In genomic region chr3:179464296-179465092, GRCh38 we compare ENCODE assay signal across 10 cellular contexts. TPM values are rescaled to one million over a fixed set of nuclear protein-coding genes. Genes with fewer than 3 reads are reported as not detected.
DNase-seq lines count a peak whose midpoint lies in the region; ATAC-seq, FAIRE-seq and TF ChIP-seq lines count a peak whose summit lies in the region.
"Had no signal": no experiment of that assay in that cellular context is flagged by ENCODE, and none has a peak within 500 bp of the region (broad histone marks: within the 10 kb centered on the region; RNA-seq: fewer than 3 reads in every experiment).

No MANE protein-coding gene starts in this region.

- H3K9me3 ChIP-seq in OCI-LY3 (ENCODE audit: insufficient read depth, low read length) (no peaks in the 10 kb centered on the region), HepG2 (ENCODE audit: low read length) (no peaks in the 10 kb centered on the region)
- no peaks in the 10 kb centered on the region for H3K9me3 ChIP-seq in CD8-positive, alpha-beta memory T cell (ENCODE audit: low read length)

- no peak overlapping the region for H3K27ac ChIP-seq in GM23338 (ENCODE audit: low read depth)
- no peak overlapping the region for H3K27ac ChIP-seq in OCI-LY3 (ENCODE audit: low read length)
- no peak overlapping the region for H3K27ac ChIP-seq in HepG2 (ENCODE audit: extremely low read length, insufficient read depth, low read length)
- no peak overlapping the region for H3K27ac ChIP-seq in CD8-positive, alpha-beta memory T cell (ENCODE audit: low read depth, low read length)

- in situ Hi-C loops in HepG2 (cut with HindIII; ENCODE audit: extremely low pct_ligation_motif_present, low pct_unique_long_range_greater_than_20kb): no loop called here

- H2AFZ ChIP-seq in GM23338 (peak overlapping the region; percentile 86), OCI-LY3 (ENCODE audit: low read depth, low read length) (peak overlapping the region; percentile 91), HepG2 (ENCODE audit: low read length) (no peak overlapping the region)

- no peaks in the 10 kb centered on the region for H3K36me3 Mint-ChIP-seq in GM23338 (ENCODE audit: low read depth)
- H3K36me3 Mint-ChIP-seq in CD8-positive, alpha-beta memory T cell: no peaks in the 10 kb centered on the region

- no peak for TF ChIP-seq RAD21 in HepG2 (CRISPR knock-in tag; IDR thresholded peaks at IDR 0.05)

- TF ChIP-seq CTCF in GM12865 (IDR thresholded peaks at IDR 0.05; ENCODE audit: insufficient read depth, low read depth, low read length, missing control alignments) (no peak), GM23338 (conservative IDR thresholded peaks at IDR 0.05; ENCODE audit: low read depth in 2 of 2) (no peak), OCI-LY3 (IDR thresholded peaks at IDR 0.05; ENCODE audit: low read depth, low read length) (no peak), HepG2 (CRISPR knock-in tag; IDR thresholded peaks at IDR 0.05) (no peak)

- no peaks in the 10 kb centered on the region; the same call in 2 of the 3 replicates for H3K9me3 Mint-ChIP-seq in GM23338
- H3K9me3 Mint-ChIP-seq in CD8-positive, alpha-beta memory T cell: no peaks in the 10 kb centered on the region

- H3K36me3 ChIP-seq in GM23338 (ENCODE audit: insufficient read depth): no peaks in the 10 kb centered on the region; the same call in 1 of the 2 replicates
- H3K36me3 ChIP-seq in OCI-LY3 (replicated peaks; ENCODE audit: low read depth, low read length): no peaks in the 10 kb centered on the region
- H3K36me3 ChIP-seq in HepG2 (replicated peaks in 1 of 2; ENCODE audit: control insufficient read depth in 1 of 2, insufficient read depth in 2 of 2, low read length in 2 of 2): no peaks in the 10 kb centered on the region
- no peaks in the 10 kb centered on the region for H3K36me3 ChIP-seq in CD8-positive, alpha-beta memory T cell (ENCODE audit: insufficient read depth, low read length)

- CTCF ChIA-PET in HepG2 (lab: Yijun Ruan, JAX; ENCODE audit: low intra/inter-chr PET ratio, low total read pairs): no interaction called here
- CTCF ChIA-PET in CD8-positive, alpha-beta memory T cell (lab: Charles Lee): no interaction called here

- no peak overlapping the region for H3K4me3 ChIP-seq in GM12865 (ENCODE audit: low read depth, low read length)
- no peak overlapping the region for H3K4me3 ChIP-seq in GM23338
- peak overlapping the region; percentile 34 for H3K4me3 ChIP-seq in OCI-LY3 (ENCODE audit: low read length)
- H3K4me3 ChIP-seq in HepG2 (replicated peaks in 1 of 3; ENCODE audit: insufficient read depth in 1 of 3, low read depth in 2 of 3, low read length in 3 of 3): no peak overlapping the region
- no peak overlapping the region for H3K4me3 ChIP-seq in CD8-positive, alpha-beta memory T cell (ENCODE audit: low read length)

- H3K4me2 ChIP-seq in GM23338: no peak overlapping the region
- peak overlapping the region; percentile 44 for H3K4me2 ChIP-seq in OCI-LY3 (ENCODE audit: low read length)
- H3K4me2 ChIP-seq in HepG2 (ENCODE audit: low read depth, low read length): peak overlapping the region; percentile 6; the same call in 1 of the 2 replicates

- H3K27me3 ChIP-seq in GM23338 (ENCODE audit: insufficient read depth): no peaks in the 10 kb centered on the region
- H3K27me3 ChIP-seq in OCI-LY3 (ENCODE audit: low read depth, low read length): no peaks in the 10 kb centered on the region
- H3K27me3 ChIP-seq in HepG2 (ENCODE audit: control insufficient read depth in 1 of 2, insufficient read depth in 2 of 2, low read length in 2 of 2): peaks cover 0 to 17% of the 10 kb centered on the region in 2 experiments; a peak in 1 of 5 replicates
- H3K27me3 ChIP-seq in CD8-positive, alpha-beta memory T cell (ENCODE audit: insufficient read depth, low read length, poor library complexity, severe bottlenecking): no peaks in the 10 kb centered on the region

- no peaks in the 10 kb centered on the region for H3K9me2 ChIP-seq in GM23338 (ENCODE audit: insufficient read depth)

- TF ChIP-seq POLR2A in HepG2 (IDR thresholded peaks at IDR 0.05; ENCODE audit: insufficient read depth in 1 of 2, low read depth in 2 of 2, low read length in 2 of 2): no peak

- H3K4me1 Mint-ChIP-seq in GM23338: peaks cover 11% of the 10 kb centered on the region
- peaks cover 8 to 11% (median 10%) of the 10 kb centered on the region in 3 donors for H3K4me1 Mint-ChIP-seq in CD8-positive, alpha-beta memory T cell

- H3F3A ChIP-seq in GM23338 (replicated peaks; ENCODE audit: low read depth): no peaks in the 10 kb centered on the region

- 4% methylated on average over 10 of the region's 19 CpGs for WGBS in HepG2 (ENCODE audit: low lambda C conversion rate)

- no peak overlapping the region for H3K4me3 Mint-ChIP-seq in GM23338
- H3K4me3 Mint-ChIP-seq in CD8-positive, alpha-beta memory T cell: peak overlapping the region in 3 of 7 donors; percentile 54 to 64 (median 58)

- H3K9ac ChIP-seq in OCI-LY3 (ENCODE audit: low read length) (no peak overlapping the region), HepG2 (ENCODE audit: insufficient read depth, low read depth, low read length) (no peak overlapping the region)

- peak overlapping the region; percentile 26; the same call in 1 of the 2 replicates for H3K27ac Mint-ChIP-seq in GM23338
- peak overlapping the region in 2 of 8 donors; percentile 48 to 58 for H3K27ac Mint-ChIP-seq in CD8-positive, alpha-beta memory T cell

- H3K79me2 ChIP-seq in GM23338 (replicated peaks; ENCODE audit: insufficient read depth) (no peaks in the 10 kb centered on the region), OCI-LY3 (ENCODE audit: low read length) (no peaks in the 10 kb centered on the region), HepG2 (ENCODE audit: insufficient read depth, low read length) (no peaks in the 10 kb centered on the region)

- H3K27me3 Mint-ChIP-seq in GM23338 (ENCODE audit: insufficient read depth, low read depth, poor library complexity): peaks cover 3% of the 10 kb centered on the region
- H3K27me3 Mint-ChIP-seq in CD8-positive, alpha-beta memory T cell: peaks cover 2 to 27% of the 10 kb centered on the region in 2 donors

- no TSS peak for BruUV-seq in HepG2 (replicated peaks; lab: Mats Ljungman, UMichigan)

- H3K4me1 ChIP-seq in GM23338 (ENCODE audit: insufficient read depth) (no peaks in the 10 kb centered on the region), OCI-LY3 (ENCODE audit: low read length) (peaks cover 39% of the 10 kb centered on the region), HepG2 (ENCODE audit: insufficient read depth, low read length) (no peaks in the 10 kb centered on the region)
- no peaks in the 10 kb centered on the region for H3K4me1 ChIP-seq in CD8-positive, alpha-beta memory T cell (ENCODE audit: insufficient read depth, low read length)

- no peaks in the 10 kb centered on the region for H4K20me1 ChIP-seq in GM23338 (replicated peaks; ENCODE audit: insufficient read depth)
- H4K20me1 ChIP-seq in OCI-LY3 (ENCODE audit: insufficient read depth, low read length): no peaks in the 10 kb centered on the region
- no peaks in the 10 kb centered on the region for H4K20me1 ChIP-seq in HepG2 (ENCODE audit: insufficient read depth, low read length)

- intact Hi-C loops in HepG2 (cut with micrococcal nuclease; ENCODE audit: unreplicated experiment): no loop called here

- DNase-seq in GM12865 (ENCODE audit: low read depth) (peak; percentile 25), GM23338 (ENCODE audit: low spot score) (peak; percentile 30), HepG2 (ENCODE audit: low spot score) (no peak), HCEC 1CT (no peak), NK-92 (lab: John Stamatoyannopoulos, UW; ENCODE audit: unreplicated experiment) (no peak)
- no peak for DNase-seq in stimulated activated CD4-positive, alpha-beta T cell treated with anti-CD3 and anti-CD28 coated beads, Interleukin-2, amount 100 ng/mL, for 48 hours
- no peak for DNase-seq in CD8-positive, alpha-beta memory T cell
- DNase-seq: IMR-90 had no signal

- POLR2A ChIA-PET in HepG2 (lab: Yijun Ruan, JAX): no interaction called here
- POLR2A ChIA-PET in CD8-positive, alpha-beta memory T cell (lab: Charles Lee): no interaction called here

- TF ChIP-seq EP300 in HepG2 (IDR thresholded peaks at IDR 0.05; ENCODE audit: low read depth in 2 of 2, low read length in 2 of 2): no peak
- TF ChIP-seq EP300 in HepG2 (CRISPR knock-in tag; IDR thresholded peaks at IDR 0.05; ENCODE audit: borderline replicate concordance): no peak

- FAIRE-seq in HepG2 (lab: Jason Lieb, UNC): no peak
- FAIRE-seq: TTC549 had no signal

- ATAC-seq in GM23338 (no peak; the same call in 1 of the 3 replicates), HepG2 (peak; percentile 73)

TF ChIP-seq in HepG2, 621 proteins besides CTCF, POLR2A, EP300 and RAD21 (continues in another document):
- TF ChIP-seq ISL2 (CRISPR knock-in tag; IDR thresholded peaks at IDR 0.05): no peak

RNA-seq across cellular contexts. Expression of gene GNB4, which starts 13.2 kb away (rescaled TPM):
- total RNA-seq in GM23338 (2014; rRNA removed; shearing (Covaris generic)): 28.4 and 29.6 TPM in 2 replicates
- polyA plus RNA-seq in GM23338 (2016; fragmentation: Nextera tagmentation; extraction: Ambion mirVana): 8.5 and 11.3 TPM in 2 replicates
- total RNA-seq in HepG2 (2016; rRNA removed; fragmentation: Illumina TruSeq; extraction: Trizol): 0.13 and 0.36 TPM in 2 replicates
- not detected in 2 replicates for total RNA-seq in HepG2 (2016; cell fraction: cytosol; rRNA removed; fragmentation: Illumina TruSeq; extraction: Trizol; ENCODE audit: low read depth)
- 0.18 and 0.22 TPM in 2 replicates for total RNA-seq in HepG2 (2016; cell fraction: insoluble cytoplasmic fraction; rRNA removed; fragmentation: Illumina TruSeq; extraction: Trizol)
- total RNA-seq in HepG2 (2016; cell fraction: membrane; rRNA removed; fragmentation: Illumina TruSeq; extraction: Trizol): 0.10 and 0.22 TPM in 2 replicates
- 0.09 and 0.13 TPM in 2 replicates for total RNA-seq in HepG2 (2016; cell fraction: nucleus; rRNA removed; fragmentation: Illumina TruSeq; extraction: Trizol)
- polyA plus RNA-seq in HepG2 (2011; rRNA removed): 0.01 and 0.07 TPM in 2 replicates
- 0.01 and 0.04 TPM in 2 replicates for polyA plus RNA-seq in HepG2 (2011; cell fraction: cytosol; rRNA removed)
- polyA plus RNA-seq in HepG2 (2011; cell fraction: nucleus; rRNA removed): not detected in 2 replicates
- polyA plus RNA-seq in HepG2 (2012): 0.25 and 0.31 TPM in 2 replicates
- polyA plus RNA-seq in HepG2 (2016; cell fraction: cytosol; fragmentation: Illumina TruSeq; extraction: Trizol; ENCODE audit: low read depth): 0.01 TPM in 1 of 2 replicates, not detected in the other
- polyA plus RNA-seq in HepG2 (2016; cell fraction: insoluble cytoplasmic fraction; fragmentation: Illumina TruSeq; extraction: Trizol; ENCODE audit: low read depth): 0.19 and 0.20 TPM in 2 replicates
- 0.02 and 0.05 TPM in 2 replicates for polyA plus RNA-seq in HepG2 (2016; cell fraction: membrane; fragmentation: Illumina TruSeq; extraction: Trizol; ENCODE audit: low read depth)
- polyA plus RNA-seq in HepG2 (2016; cell fraction: nucleus; fragmentation: Illumina TruSeq; extraction: Trizol; ENCODE audit: insufficient read depth, low read depth): not detected in 2 replicates
- 0.66 and 46.6 TPM in 2 replicates for polyA minus RNA-seq in HepG2 (2011; rRNA and poly(A)+ RNA removed; ENCODE audit: low replicate concordance)
- 0.20 and 0.53 TPM in 2 replicates for polyA minus RNA-seq in HepG2 (2011; cell fraction: cytosol; rRNA and poly(A)+ RNA removed)
- polyA minus RNA-seq in HepG2 (2011; cell fraction: nucleus; rRNA and poly(A)+ RNA removed): 0.26 and 0.75 TPM in 2 replicates
- total RNA-seq in CD8-positive, alpha-beta memory T cell: 1 to 10 TPM; 1.5 to 1.9 TPM
- polyA plus RNA-seq in CD8-positive, alpha-beta memory T cell: 0.16 TPM

Comparison
In these comparisons a context has a peak if more than half of its experiments do, and no peak if none do; other contexts are left out.
1. DNase-seq: peak in GM12865 (single experiment) and GM23338 (single experiment); none in HepG2 (single experiment), HCEC 1CT (single experiment), stimulated activated CD4-positive, alpha-beta T cell treated with anti-CD3 and anti-CD28 coated beads, Interleukin-2, amount 100 ng/mL, for 48 hours (0 of 2), CD8-positive, alpha-beta memory T cell (0 of 5) and NK-92 (single experiment).